1 cellular context compared by ENCODE assay signal in genomic region chr4:105632599-105632998, GRCh38.
TF ChIP-seq lines count a peak whose summit lies in the region.

No MANE protein-coding gene starts in this region.

TF ChIP-seq in GM12878, 131 proteins besides CTCF, POLR2A, EP300 and RAD21 (continued from another document):
- TF ChIP-seq CUX1 (IDR thresholded peaks at IDR 0.05; ENCODE audit: insufficient replicate concordance, low read depth, low read length): no peak
- TF ChIP-seq TBL1XR1 (IDR thresholded peaks at IDR 0.05; ENCODE audit: low read depth, low read length): no peak
- no peak for TF ChIP-seq DPF2 (IDR thresholded peaks at IDR 0.05)
- TF ChIP-seq KDM1A (IDR thresholded peaks at IDR 0.05; ENCODE audit: borderline replicate concordance): no peak
- TF ChIP-seq ZNF687 (IDR thresholded peaks at IDR 0.05): no peak
- TF ChIP-seq NR2F1 (conservative IDR thresholded peaks at IDR 0.05): no peak
- TF ChIP-seq RB1 (IDR thresholded peaks at IDR 0.05; ENCODE audit: borderline replicate concordance): no peak
- no peak for TF ChIP-seq MYB (IDR thresholded peaks at IDR 0.05; ENCODE audit: borderline replicate concordance, low read depth, low read length)
